In the genomic region with DNA sequence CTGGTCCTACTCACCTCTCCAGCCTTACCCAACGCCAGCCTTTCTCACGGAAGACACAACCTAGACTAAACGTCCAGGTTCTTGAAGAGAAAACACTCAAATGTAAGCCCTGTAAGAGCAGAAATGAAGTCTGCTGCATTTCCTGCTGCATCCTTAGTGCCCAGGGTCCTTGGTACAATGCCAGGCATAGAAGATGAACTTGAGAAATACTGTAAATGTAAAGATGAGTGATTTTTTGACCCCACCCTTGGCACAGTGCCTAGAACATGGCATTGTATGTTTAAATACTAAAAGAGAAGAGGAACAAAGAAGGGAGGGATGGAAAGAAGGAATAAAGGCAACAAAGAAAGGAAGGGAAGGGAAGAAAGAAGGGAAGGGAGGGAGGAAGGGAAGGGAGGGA, we compare ENCODE assay signal across 13 cellular contexts.
"Had no signal": no experiment of that assay in that cellular context is flagged by ENCODE, and none has a peak within 500 bp of the region (broad histone marks: within the 10 kb centered on the region; RNA-seq: fewer than 3 reads in every experiment).

No MANE protein-coding gene starts in this region.

- H3K4me1 Mint-ChIP-seq: neural progenitor cell had no signal

- H3K4me1 ChIP-seq: lower lobe of right lung, right lobe of liver, thyroid gland had no signal

- H3K36me3 ChIP-seq: lower lobe of right lung, neural progenitor cell, right lobe of liver, thyroid gland had no signal

- H3K9me3 Mint-ChIP-seq: neural progenitor cell had no signal

- H3K4me3 Mint-ChIP-seq: neural progenitor cell; T-helper 2 cell treated with Interferon-gamma antibody and Interleukin-4, amounts not matched to agents 5 μg/mL and 100 μg/mL, for 36 hours had no signal

- H3K36me3 Mint-ChIP-seq: neural progenitor cell had no signal

- H3K27ac ChIP-seq: lower lobe of right lung, neural progenitor cell, right lobe of liver, thyroid gland had no signal

- H3K27ac Mint-ChIP-seq: neural progenitor cell; T-helper 2 cell treated with Interferon-gamma antibody and Interleukin-4, amounts not matched to agents 5 μg/mL and 100 μg/mL, for 36 hours had no signal

- H3K4me3 ChIP-seq: lower lobe of right lung, neural progenitor cell, right lobe of liver, thyroid gland had no signal

- H3K27me3 ChIP-seq: neural progenitor cell, right lobe of liver, thyroid gland had no signal

- H3K9me3 ChIP-seq: lower lobe of right lung, right lobe of liver, thyroid gland had no signal

- DNase-seq: activated naive CD4-positive, alpha-beta T cell; aorta; cerebellar nuclear complex; effector CD8-positive, alpha-beta T cell; foreskin melanocyte; head of caudate nucleus; left colon; lower lobe of right lung; midbrain; right lobe of liver; thyroid gland had no signal
